In the genomic region with DNA sequence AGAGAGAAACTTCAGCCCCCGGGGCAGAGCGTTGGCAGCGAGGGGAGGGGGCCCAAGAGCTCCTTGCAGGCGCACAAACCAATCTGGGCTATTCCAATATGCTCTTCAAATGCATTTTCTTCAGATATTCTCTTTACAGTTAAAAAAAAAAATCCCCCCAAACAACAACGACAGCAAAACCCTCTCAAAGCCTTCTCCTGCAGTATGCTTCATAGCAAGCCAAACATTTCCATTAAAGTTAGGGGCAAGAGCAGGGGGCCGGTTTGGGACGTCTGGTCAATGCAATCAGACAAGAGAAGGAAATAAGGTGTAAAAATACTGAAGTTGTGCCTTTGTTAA, we compare ENCODE assay signal across 11 cellular contexts. TPM values are rescaled to one million over a fixed set of nuclear protein-coding genes. Genes with fewer than 3 reads are reported as not detected.
DNase-seq lines count a peak whose midpoint lies in the region; ATAC-seq and TF ChIP-seq lines count a peak whose summit lies in the region.
"Had no signal": no experiment of that assay in that cellular context is flagged by ENCODE, and none has a peak within 500 bp of the region (broad histone marks: within the 10 kb centered on the region; RNA-seq: fewer than 3 reads in every experiment).

No MANE protein-coding gene starts in this region.

- ATAC-seq in CD8-positive, alpha-beta T cell = no peak
- ATAC-seq in activated CD8-positive, alpha-beta T cell treated with anti-CD3 and anti-CD28 coated beads, Interleukin-2, amount 10 ng/mL, durations not matched to agents 7 days and 5 days = no peak

- POLR2A ChIA-PET in CD8-positive, alpha-beta T cell (lab: Charles Lee) = no interaction called here
- POLR2A ChIA-PET in activated CD8-positive, alpha-beta T cell treated with anti-CD3 and anti-CD28 coated beads, Interleukin-2, amount 10 ng/mL, durations not matched to agents 7 days and 5 days (lab: Charles Lee) = no interaction called here

- H3K9me3 ChIP-seq in CD8-positive, alpha-beta T cell (ENCODE audit: low read length) = no peaks in the 10 kb centered on the region
- H3K9me3 ChIP-seq in NT2/D1 (ENCODE audit: insufficient read depth, low read length) (no peaks in the 10 kb centered on the region), prostate gland (no peaks in the 10 kb centered on the region)

- H3K27ac Mint-ChIP-seq in CD8-positive, alpha-beta T cell = no peak overlapping the region
- H3K27ac Mint-ChIP-seq in activated CD8-positive, alpha-beta T cell treated with anti-CD3 and anti-CD28 coated beads, Interleukin-2, amount 10 ng/mL, durations not matched to agents 7 days and 5 days = no peak overlapping the region

- no peaks in the 10 kb centered on the region for H3K36me3 Mint-ChIP-seq in CD8-positive, alpha-beta T cell
- no peaks in the 10 kb centered on the region for H3K36me3 Mint-ChIP-seq in activated CD8-positive, alpha-beta T cell treated with anti-CD3 and anti-CD28 coated beads, Interleukin-2, amount 10 ng/mL, durations not matched to agents 7 days and 5 days (ENCODE audit: low read depth)

- no peak for TF ChIP-seq POLR2A in prostate gland (IDR thresholded peaks at IDR 0.05)

- H3K9me3 Mint-ChIP-seq in CD8-positive, alpha-beta T cell = no peaks in the 10 kb centered on the region
- H3K9me3 Mint-ChIP-seq in activated CD8-positive, alpha-beta T cell treated with anti-CD3 and anti-CD28 coated beads, Interleukin-2, amount 10 ng/mL, durations not matched to agents 7 days and 5 days (ENCODE audit: insufficient read depth) = no peaks in the 10 kb centered on the region

- intact Hi-C loops in CD8-positive, alpha-beta T cell (cut with DNase I, micrococcal nuclease) = no loop called here
- intact Hi-C loops in prostate gland (cut with DNase I) = no loop called here

- CTCF ChIA-PET in CD8-positive, alpha-beta T cell (lab: Charles Lee) = no interaction called here
- CTCF ChIA-PET in activated CD8-positive, alpha-beta T cell treated with anti-CD3 and anti-CD28 coated beads, Interleukin-2, amount 10 ng/mL, durations not matched to agents 7 days and 5 days (lab: Charles Lee) = no interaction called here

- no peaks in the 10 kb centered on the region for H3K4me1 ChIP-seq in CD8-positive, alpha-beta T cell (ENCODE audit: insufficient read depth, low read length)
- H3K4me1 ChIP-seq in NT2/D1 (ENCODE audit: insufficient read depth, insufficient read length) (no peaks in the 10 kb centered on the region), prostate gland (replicated peaks) (peaks cover 4% of the 10 kb centered on the region)

- TF ChIP-seq CTCF in CD8-positive, alpha-beta T cell (IDR thresholded peaks at IDR 0.05) = no peak
- TF ChIP-seq CTCF in fibroblast of the aortic adventitia (IDR thresholded peaks at IDR 0.05; ENCODE audit: insufficient read depth, low read length) (no peak), prostate gland (IDR thresholded peaks at IDR 0.05) (no peak), GM10266 (IDR thresholded peaks at IDR 0.05; ENCODE audit: control insufficient read depth, insufficient read depth, low read depth, missing control alignments) (no peak)

- no peaks in the 10 kb centered on the region for H3K36me3 ChIP-seq in CD8-positive, alpha-beta T cell (ENCODE audit: insufficient read depth, low read length)
- H3K36me3 ChIP-seq in NT2/D1 (ENCODE audit: insufficient read depth, insufficient read length, low read length) (no peaks in the 10 kb centered on the region), prostate gland (no peaks in the 10 kb centered on the region)

- no peak overlapping the region for H3K4me3 ChIP-seq in CD8-positive, alpha-beta T cell (ENCODE audit: low read depth, low read length)
- H3K4me3 ChIP-seq in NT2/D1 (ENCODE audit: insufficient read length, low read depth) (peak overlapping the region; percentile 59), fibroblast of the aortic adventitia (ENCODE audit: low read depth, low read length) (peak overlapping the region; percentile 13), prostate gland (peak overlapping the region; percentile 28 to 45)

- H3K27ac ChIP-seq in CD8-positive, alpha-beta T cell (ENCODE audit: low read depth, low read length) = no peak overlapping the region
- H3K27ac ChIP-seq in prostate gland = no peak overlapping the region

- H3K27me3 ChIP-seq in CD8-positive, alpha-beta T cell (ENCODE audit: insufficient read depth, low read length) = peaks cover 15% of the 10 kb centered on the region
- H3K27me3 ChIP-seq in NT2/D1 (ENCODE audit: insufficient read depth, insufficient read length) = peaks cover 59% of the 10 kb centered on the region
- no peaks in the 10 kb centered on the region for H3K27me3 ChIP-seq in prostate gland (replicated peaks; ENCODE audit: insufficient read depth)

- peaks cover 66% of the 10 kb centered on the region for H3K27me3 Mint-ChIP-seq in CD8-positive, alpha-beta T cell (ENCODE audit: low read depth)
- peaks cover 57% of the 10 kb centered on the region for H3K27me3 Mint-ChIP-seq in activated CD8-positive, alpha-beta T cell treated with anti-CD3 and anti-CD28 coated beads, Interleukin-2, amount 10 ng/mL, durations not matched to agents 7 days and 5 days (ENCODE audit: low read depth)

- no peak overlapping the region for H3K9ac ChIP-seq in NT2/D1 (ENCODE audit: insufficient read length, low read depth)

- no peak for DNase-seq in CD8-positive, alpha-beta T cell
- DNase-seq in NT2/D1 (ENCODE audit: low read depth, low spot score) (no peak), fibroblast of the aortic adventitia (ENCODE audit: low read depth) (no peak), prostate gland (ENCODE audit: low spot score) (no peak), SKM-1 treated with dmso at 0.1 percent for 144 hours (lab: John Stamatoyannopoulos, UW; ENCODE audit: unreplicated experiment) (no peak), NCI-H187 (lab: John Stamatoyannopoulos, UW) (no peak), GM10266 (ENCODE audit: extremely low spot score) (no peak)
- no peak for DNase-seq in activated CD8-positive, alpha-beta T cell treated with anti-CD3 and anti-CD28 coated beads, Interleukin-2, amount 10 ng/mL, durations not matched to agents 7 days and 5 days
- DNase-seq: activated CD4-positive, alpha-beta T cell treated with anti-CD3 and anti-CD28 coated beads, Interleukin-2, amount 50 U/mL, for 1 hour had no signal

- H3K4me1 Mint-ChIP-seq in CD8-positive, alpha-beta T cell (ENCODE audit: low read depth) = peaks cover 9% of the 10 kb centered on the region
- peaks cover 5% of the 10 kb centered on the region for H3K4me1 Mint-ChIP-seq in activated CD8-positive, alpha-beta T cell treated with anti-CD3 and anti-CD28 coated beads, Interleukin-2, amount 10 ng/mL, durations not matched to agents 7 days and 5 days (ENCODE audit: low read depth)

- WGBS in prostate gland = 0% methylated on average over 7 of the region's 7 CpGs

- H3K4me3 Mint-ChIP-seq in CD8-positive, alpha-beta T cell = peak overlapping the region; percentile 57
- H3K4me3 Mint-ChIP-seq in activated CD8-positive, alpha-beta T cell treated with anti-CD3 and anti-CD28 coated beads, Interleukin-2, amount 10 ng/mL, durations not matched to agents 7 days and 5 days = no peak overlapping the region

RNA-seq across cellular contexts. Expression of a gene that starts 0.2 kb away (rescaled TPM):
- total RNA-seq in CD8-positive, alpha-beta T cell = not detected
- total RNA-seq in fibroblast of the aortic adventitia (ENCODE audit: low replicate concordance) (not detected in 2 replicates), prostate gland (under 1 TPM in 1 of 2 donors, not detected in 1; 0.96 TPM)
- not detected for total RNA-seq in activated CD8-positive, alpha-beta T cell treated with anti-CD3 and anti-CD28 coated beads, Interleukin-2, amount 10 ng/mL, durations not matched to agents 7 days and 5 days
- total RNA-seq: mesenteric fat pad, NCI-H460 had no signal
